Comparison of ENCODE assay signal across 8 cellular contexts in genomic region chr6:13336553-13336952, GRCh38. TPM values are rescaled to one million over a fixed set of nuclear protein-coding genes. Genes with fewer than 3 reads are reported as not detected.
DNase-seq lines count a peak whose midpoint lies in the region; ATAC-seq and TF ChIP-seq lines count a peak whose summit lies in the region.

No MANE protein-coding gene starts in this region.

- no peaks in the 10 kb centered on the region for H3K4me1 ChIP-seq in HEK293 (ENCODE audit: control insufficient read depth, insufficient read depth, low read length)

- ATAC-seq in left colon = peak; percentile 84
- ATAC-seq in GM21723 (IDR thresholded peaks at IDR 0.05; ENCODE audit: unreplicated experiment) = no peak

- no peak overlapping the region for H3K27ac ChIP-seq in HEK293 (ENCODE audit: extremely low read depth, low read depth, low read length)

- H3K36me3 ChIP-seq in HEK293 (ENCODE audit: control insufficient read depth in 2 of 2, insufficient read depth in 1 of 2, low read length in 2 of 2) = no peaks in the 10 kb centered on the region

- no peak overlapping the region for H3K4me3 ChIP-seq in HEK293 (ENCODE audit: low read depth, low read length)

- H3K9me3 ChIP-seq in HEK293 (ENCODE audit: control insufficient read depth, insufficient read depth, low read depth, low read length) = no peaks in the 10 kb centered on the region

- peak; percentile 76 for TF ChIP-seq CTCF in HEK293 (tag by site-specific recombination; IDR thresholded peaks at IDR 0.05)

- POLR2A ChIA-PET in HEK293 (lab: Yijun Ruan, JAX) = interaction anchor here (1.1 to 1.3 kb wide), 2 partner anchors 43 to 239 kb away, joined by 3 read pairs; no protein-coding TSS in a partner anchor

- CTCF ChIA-PET in HEK293 (lab: Yijun Ruan, JAX) = interaction anchor here (0.6 to 3.9 kb wide), 9 partner anchors 10 to 535 kb away, joined by 3 to 23 read pairs (median 4); partner anchors contain the start of gene NOL7

- DNase-seq in Ammon's horn (ENCODE audit: low spot score) (peak; percentile 85), NCI-H510A (lab: John Stamatoyannopoulos, UW) (peak; percentile 22), cerebellum (ENCODE audit: low spot score) (peak; percentile 81), left colon (peak; percentile 60 to 76)
- peak; percentile 63 to 85 for DNase-seq in activated CD4-positive, alpha-beta T cell treated with anti-CD3 and anti-CD28 coated beads for 24 hours (ENCODE audit: low read depth in 2 of 2)
- DNase-seq in stimulated activated CD4-positive, alpha-beta T cell treated with anti-CD3 and anti-CD28 coated beads, Interleukin-2, amount 100 ng/mL, for 48 hours = peak; percentile 70 to 84

- intact Hi-C loops in left colon (cut with DNase I, micrococcal nuclease) = loop anchor here in 1 of 2 donors (10.0 kb wide), 1 partner anchor 422 kb away; no protein-coding TSS in a partner anchor

TF ChIP-seq in HEK293, 187 proteins besides CTCF, POLR2A, EP300 and RAD21 (continues in another document):
- TF ChIP-seq ZNF596 (tag by site-specific recombination; IDR thresholded peaks at IDR 0.05) (no peak), ZNF48 (tag by site-specific recombination; IDR thresholded peaks at IDR 0.05) (no peak), ZNF2 (tag by site-specific recombination; IDR thresholded peaks at IDR 0.05) (peak; percentile 50; the same call in 1 of the 2 replicates), ZNF10 (tag by site-specific recombination; IDR thresholded peaks at IDR 0.05) (no peak), ZNF133 (tag by site-specific recombination; IDR thresholded peaks at IDR 0.05) (no peak), ZNF266 (tag by site-specific recombination; IDR thresholded peaks at IDR 0.05; ENCODE audit: low read depth) (no peak), IKZF3 (tag by site-specific recombination; IDR thresholded peaks at IDR 0.05) (peak; percentile 70; the same call in 1 of the 2 replicates), EGR2 (tag by site-specific recombination; IDR thresholded peaks at IDR 0.05; ENCODE audit: low read depth) (peak; percentile 22; the same call in 1 of the 2 replicates), TCF7L2 (IDR thresholded peaks at IDR 0.05; ENCODE audit: borderline replicate concordance, low read depth, low read length) (no peak), KLF9 (tag by site-specific recombination; IDR thresholded peaks at IDR 0.05; ENCODE audit: low read depth) (no peak), SP7 (tag by site-specific recombination; IDR thresholded peaks at IDR 0.05) (0 out of 2 replicates have a peak, but pooled peaks have one; percentile 28), ZNF121 (tag by site-specific recombination; IDR thresholded peaks at IDR 0.05) (no peak), ZNF18 (tag by site-specific recombination; IDR thresholded peaks at IDR 0.05) (peak; percentile 59), ZNF362 (tag by site-specific recombination; IDR thresholded peaks at IDR 0.05) (no peak), PATZ1 (tag by site-specific recombination; IDR thresholded peaks at IDR 0.05) (no peak), ZNF37A (tag by site-specific recombination; IDR thresholded peaks at IDR 0.05) (no peak), ZNF518A (tag by site-specific recombination; conservative IDR thresholded peaks at IDR 0.05; ENCODE audit: low read depth) (no peak), ZNF366 (tag by site-specific recombination; conservative IDR thresholded peaks at IDR 0.05) (no peak), ZEB2 (tag by site-specific recombination; IDR thresholded peaks at IDR 0.05) (peak; percentile 35; the same call in 1 of the 2 replicates), ZNF335 (tag by site-specific recombination; conservative IDR thresholded peaks at IDR 0.05) (no peak), ZBTB6 (tag by site-specific recombination; IDR thresholded peaks at IDR 0.05) (no peak), ZNF660 (tag by site-specific recombination; IDR thresholded peaks at IDR 0.05) (peak; percentile 62; the same call in 1 of the 2 replicates), ZNF248 (tag by site-specific recombination; IDR thresholded peaks at IDR 0.05) (no peak), ZNF654 (tag by site-specific recombination; IDR thresholded peaks at IDR 0.05; ENCODE audit: low read depth) (peak; percentile 92), ZNF202 (tag by site-specific recombination; IDR thresholded peaks at IDR 0.05; ENCODE audit: borderline replicate concordance) (no peak), ZIC2 (tag by site-specific recombination; IDR thresholded peaks at IDR 0.05) (no peak)

RNA-seq across cellular contexts. Expression of gene TBC1D7, which starts 8.2 kb away (rescaled TPM):
- 45.0 TPM for total RNA-seq in cerebellum
- total RNA-seq in left colon = 10 to 100 TPM; 20.9 to 22.1 TPM

Comparison
In these comparisons a context has a peak if more than half of its experiments do, and no peak if none do; other contexts are left out.
1. DNase-seq: peak in every context shown above with its lines; median percentile 85 in Ammon's horn; 81 in cerebellum; 77 in stimulated activated CD4-positive, alpha-beta T cell treated with anti-CD3 and anti-CD28 coated beads, Interleukin-2, amount 100 ng/mL, for 48 hours; 74 in activated CD4-positive, alpha-beta T cell treated with anti-CD3 and anti-CD28 coated beads for 24 hours; 68 in left colon; 22 in NCI-H510A.